ENCODE assay signal across 26 cellular contexts in the genomic region with DNA sequence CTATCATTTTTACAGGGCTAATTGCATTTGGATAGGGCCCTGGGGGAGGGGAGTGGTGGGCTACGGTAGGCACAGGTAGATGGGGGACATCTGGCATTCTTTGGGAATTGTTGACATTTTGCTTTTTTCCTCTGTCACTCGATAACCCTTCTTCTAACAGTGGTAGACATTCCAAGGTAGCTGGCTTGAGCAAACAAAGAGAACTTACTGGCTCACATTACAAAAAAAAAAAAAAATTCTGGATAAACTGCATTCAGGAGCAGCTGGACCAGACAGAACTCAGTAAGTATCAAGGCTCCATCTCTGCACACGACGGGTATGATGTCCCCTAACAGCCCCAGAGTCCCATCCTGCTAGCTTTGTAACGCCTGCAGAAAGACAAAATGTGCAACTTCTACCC.
"Had no signal": no experiment of that assay in that cellular context is flagged by ENCODE, and none has a peak within 500 bp of the region (broad histone marks: within the 10 kb centered on the region; RNA-seq: fewer than 3 reads in every experiment).

No MANE protein-coding gene starts in this region.

- H3K9me3 ChIP-seq: body of pancreas, testis, uterus had no signal

- H3K27ac Mint-ChIP-seq: activated CD4-positive, alpha-beta memory T cell treated with anti-CD3 and anti-CD28 coated beads, Interleukin-2, amount 10 ng/mL, durations not matched to agents 7 days and 5 days; activated CD4-positive, alpha-beta T cell treated with anti-CD3 and anti-CD28 coated beads, Interleukin-2, amount 10 ng/mL, durations not matched to agents 24 days and 14 days; activated naive CD4-positive, alpha-beta T cell treated with anti-CD3 and anti-CD28 coated beads, Interleukin-2, amount 10 ng/mL, durations not matched to agents 7 days and 5 days; activated T-cell treated with anti-CD3 and anti-CD28 coated beads, Interleukin-2, amount 50 U/mL, for 72 hours; endodermal cell; naive thymus-derived CD4-positive, alpha-beta T cell; stimulated activated memory B cell treated with anti-CD40 and anti-IgM and Interleukin-4, amounts not matched to agents 10 μg/mL and 1 μg/mL and 100 μg/mL, for 72 hours had no signal

- H3K27me3 ChIP-seq: body of pancreas, cardiac muscle cell, heart right ventricle, left lung, testis, uterus had no signal

- H3K4me3 Mint-ChIP-seq: activated CD4-positive, alpha-beta memory T cell treated with anti-CD3 and anti-CD28 coated beads, Interleukin-2, amount 10 ng/mL, durations not matched to agents 7 days and 5 days; activated CD4-positive, alpha-beta T cell treated with anti-CD3 and anti-CD28 coated beads, Interleukin-2, amount 10 ng/mL, durations not matched to agents 24 days and 14 days; activated naive CD4-positive, alpha-beta T cell treated with anti-CD3 and anti-CD28 coated beads, Interleukin-2, amount 10 ng/mL, durations not matched to agents 7 days and 5 days; activated T-cell treated with anti-CD3 and anti-CD28 coated beads, Interleukin-2, amount 50 U/mL, for 72 hours; endodermal cell; naive thymus-derived CD4-positive, alpha-beta T cell; neural crest cell; stimulated activated memory B cell treated with anti-CD40 and anti-IgM and Interleukin-4, amounts not matched to agents 10 μg/mL and 1 μg/mL and 100 μg/mL, for 72 hours had no signal

- H3K27ac ChIP-seq: body of pancreas, cardiac muscle cell, epithelial cell of prostate, heart right ventricle, left lung, testis, uterus had no signal

- H3K4me3 ChIP-seq: body of pancreas, cardiac muscle cell, heart right ventricle, left lung, lung, testis, uterus had no signal

- H3K36me3 Mint-ChIP-seq: activated naive CD4-positive, alpha-beta T cell treated with anti-CD3 and anti-CD28 coated beads, Interleukin-2, amount 10 ng/mL, durations not matched to agents 7 days and 5 days; naive thymus-derived CD4-positive, alpha-beta T cell; stimulated activated memory B cell treated with anti-CD40 and anti-IgM and Interleukin-4, amounts not matched to agents 10 μg/mL and 1 μg/mL and 100 μg/mL, for 72 hours had no signal

- H3K4me1 Mint-ChIP-seq: activated CD4-positive, alpha-beta memory T cell treated with anti-CD3 and anti-CD28 coated beads, Interleukin-2, amount 10 ng/mL, durations not matched to agents 7 days and 5 days; activated CD4-positive, alpha-beta T cell treated with anti-CD3 and anti-CD28 coated beads, Interleukin-2, amount 10 ng/mL, durations not matched to agents 24 days and 14 days; endodermal cell had no signal

- H3K36me3 ChIP-seq: cardiac muscle cell, heart right ventricle, left lung, uterus had no signal

- H3K27me3 Mint-ChIP-seq: activated CD4-positive, alpha-beta memory T cell treated with anti-CD3 and anti-CD28 coated beads, Interleukin-2, amount 10 ng/mL, durations not matched to agents 7 days and 5 days; activated CD4-positive, alpha-beta T cell treated with anti-CD3 and anti-CD28 coated beads, Interleukin-2, amount 10 ng/mL, durations not matched to agents 24 days and 14 days; activated naive CD4-positive, alpha-beta T cell treated with anti-CD3 and anti-CD28 coated beads, Interleukin-2, amount 10 ng/mL, durations not matched to agents 7 days and 5 days; naive thymus-derived CD4-positive, alpha-beta T cell; stimulated activated memory B cell treated with anti-CD40 and anti-IgM and Interleukin-4, amounts not matched to agents 10 μg/mL and 1 μg/mL and 100 μg/mL, for 72 hours had no signal

- ATAC-seq: activated T-cell treated with anti-CD3 and anti-CD28 coated beads, Interleukin-2, amount 50 U/mL, for 72 hours; body of pancreas; heart right ventricle; left lung; naive thymus-derived CD4-positive, alpha-beta T cell; sciatic nerve; stimulated activated memory B cell treated with anti-CD40 and anti-IgM and Interleukin-4, amounts not matched to agents 10 μg/mL and 1 μg/mL and 100 μg/mL, for 72 hours had no signal

- H3K4me1 ChIP-seq: testis, uterus had no signal

- DNase-seq: activated CD4-positive, alpha-beta memory T cell treated with anti-CD3 and anti-CD28 coated beads, Interleukin-2, amount 10 ng/mL, durations not matched to agents 7 days and 5 days; activated CD4-positive, alpha-beta T cell treated with anti-CD3 and anti-CD28 coated beads, Interleukin-2, amount 10 ng/mL, durations not matched to agents 24 days and 14 days; activated effector memory CD4-positive, alpha-beta T cell treated with anti-CD3 and anti-CD28 coated beads, Interleukin-2, amount 50 U/mL, for 16 hours; activated naive CD4-positive, alpha-beta T cell treated with anti-CD3 and anti-CD28 coated beads, Interleukin-2, amount 10 ng/mL, durations not matched to agents 7 days and 5 days; activated T-cell treated with anti-CD3 and anti-CD28 coated beads, Interleukin-2, amount 50 U/mL, for 72 hours; body of pancreas; cortex of kidney; endodermal cell; heart right ventricle; kidney; left lung; naive thymus-derived CD4-positive, alpha-beta T cell; occipital lobe; posterior cingulate gyrus; small intestine; stimulated activated CD4-positive, alpha-beta T cell treated with anti-CD3 and anti-CD28 coated beads, Interleukin-15, amount 100 ng/mL, for 24 hours; T1000; testis; trophoblast cell; uterus had no signal

- H3K9me3 Mint-ChIP-seq: activated CD4-positive, alpha-beta memory T cell treated with anti-CD3 and anti-CD28 coated beads, Interleukin-2, amount 10 ng/mL, durations not matched to agents 7 days and 5 days; activated CD4-positive, alpha-beta T cell treated with anti-CD3 and anti-CD28 coated beads, Interleukin-2, amount 10 ng/mL, durations not matched to agents 24 days and 14 days; activated naive CD4-positive, alpha-beta T cell treated with anti-CD3 and anti-CD28 coated beads, Interleukin-2, amount 10 ng/mL, durations not matched to agents 7 days and 5 days; stimulated activated memory B cell treated with anti-CD40 and anti-IgM and Interleukin-4, amounts not matched to agents 10 μg/mL and 1 μg/mL and 100 μg/mL, for 72 hours had no signal
